Comparison of ENCODE assay signal across 8 cellular contexts in genomic region chr22:37638351-37639069, GRCh38. TPM values are rescaled to one million over a fixed set of nuclear protein-coding genes. Genes with fewer than 3 reads are reported as not detected.
DNase-seq lines count a peak whose midpoint lies in the region; ATAC-seq and TF ChIP-seq lines count a peak whose summit lies in the region.

No MANE protein-coding gene starts in this region.

- ATAC-seq in activated CD8-positive, alpha-beta memory T cell treated with anti-CD3 and anti-CD28 coated beads, Interleukin-2, amount 10 ng/mL, durations not matched to agents 7 days and 5 days, result peak; percentile 47
- ATAC-seq in GM19395 (IDR thresholded peaks at IDR 0.05; ENCODE audit: unreplicated experiment) (no peak), GM21367 (IDR thresholded peaks at IDR 0.05; ENCODE audit: unreplicated experiment) (no peak), GM21515 (IDR thresholded peaks at IDR 0.05; ENCODE audit: unreplicated experiment) (no peak)

- H3K4me1 ChIP-seq in iPS-20b (ENCODE audit: insufficient read depth, low read length) (peaks cover 29% of the 10 kb centered on the region), suprapubic skin (peaks cover 80% of the 10 kb centered on the region)

- H3K9me3 ChIP-seq in iPS-20b (ENCODE audit: insufficient read depth, low read depth, low read length), result no peaks in the 10 kb centered on the region
- no peaks in the 10 kb centered on the region for H3K9me3 ChIP-seq in suprapubic skin

- H3K27ac Mint-ChIP-seq in activated CD4-positive, alpha-beta T cell treated with anti-CD3 and anti-CD28 coated beads, Interleukin-2, amount 10 ng/mL, durations not matched to agents 24 days and 14 days, result peak overlapping the region; percentile 84
- peak overlapping the region; percentile 91 for H3K27ac Mint-ChIP-seq in activated CD8-positive, alpha-beta memory T cell treated with anti-CD3 and anti-CD28 coated beads, Interleukin-2, amount 10 ng/mL, durations not matched to agents 7 days and 5 days

- DNase-seq in activated CD4-positive, alpha-beta T cell treated with anti-CD3 and anti-CD28 coated beads, Interleukin-2, amount 10 ng/mL, durations not matched to agents 24 days and 14 days, result peak; percentile 85
- no peak for DNase-seq in activated CD4-positive, alpha-beta T cell treated with anti-CD3 and anti-CD28 coated beads for 4 hours
- peak; percentile 68 for DNase-seq in activated CD8-positive, alpha-beta memory T cell treated with anti-CD3 and anti-CD28 coated beads, Interleukin-2, amount 10 ng/mL, durations not matched to agents 7 days and 5 days
- DNase-seq in suprapubic skin (ENCODE audit: low spot score in 2 of 2), result no peak

- H3K36me3 Mint-ChIP-seq in activated CD4-positive, alpha-beta T cell treated with anti-CD3 and anti-CD28 coated beads, Interleukin-2, amount 10 ng/mL, durations not matched to agents 24 days and 14 days (ENCODE audit: low read depth), result peaks cover 14% of the 10 kb centered on the region
- peaks cover 25% of the 10 kb centered on the region for H3K36me3 Mint-ChIP-seq in activated CD8-positive, alpha-beta memory T cell treated with anti-CD3 and anti-CD28 coated beads, Interleukin-2, amount 10 ng/mL, durations not matched to agents 7 days and 5 days

- H3K4me3 Mint-ChIP-seq in activated CD4-positive, alpha-beta T cell treated with anti-CD3 and anti-CD28 coated beads, Interleukin-2, amount 10 ng/mL, durations not matched to agents 24 days and 14 days, result peak overlapping the region; percentile 92
- peak overlapping the region; percentile 90 for H3K4me3 Mint-ChIP-seq in activated CD8-positive, alpha-beta memory T cell treated with anti-CD3 and anti-CD28 coated beads, Interleukin-2, amount 10 ng/mL, durations not matched to agents 7 days and 5 days

- intact Hi-C loops in activated CD4-positive, alpha-beta T cell treated with anti-CD3 and anti-CD28 coated beads, Interleukin-2, amount 10 ng/mL, durations not matched to agents 24 days and 14 days (cut with micrococcal nuclease), result loop anchor here (1.0 to 5.0 kb wide), 3 partner anchors 30 to 109 kb away; partner anchors contain the start of gene GGA1

- 31% methylated on average over 11 of the region's 11 CpGs for WGBS in suprapubic skin

- H3K27ac ChIP-seq in iPS-20b (ENCODE audit: low read length) (no peak overlapping the region), suprapubic skin (no peak overlapping the region)

- TF ChIP-seq POLR2A in suprapubic skin (IDR thresholded peaks at IDR 0.05), result no peak

- H3K27me3 ChIP-seq in iPS-20b (ENCODE audit: insufficient read depth, low read length) (no peaks in the 10 kb centered on the region), suprapubic skin (no peaks in the 10 kb centered on the region)

- CTCF ChIA-PET in activated CD8-positive, alpha-beta memory T cell treated with anti-CD3 and anti-CD28 coated beads, Interleukin-2, amount 10 ng/mL, durations not matched to agents 7 days and 5 days (lab: Charles Lee), result interaction anchor here (14.0 to 34.1 kb wide), 3 partner anchors 16 to 32 kb away, joined by 156 to 1064 read pairs (median 298); partner anchors contain the start of genes GGA1, LGALS1, NOL12 and PDXP

- peak overlapping the region; percentile 81 for H3K9ac ChIP-seq in iPS-20b (ENCODE audit: low read depth, low read length)

- TF ChIP-seq CTCF in suprapubic skin (IDR thresholded peaks at IDR 0.05), result no peak

- H3K36me3 ChIP-seq in iPS-20b (ENCODE audit: insufficient read depth, low read depth, low read length) (peaks cover 12% of the 10 kb centered on the region), suprapubic skin (no peaks in the 10 kb centered on the region)

- no peak for TF ChIP-seq EP300 in suprapubic skin (IDR thresholded peaks at IDR 0.05)

- H3K4me1 Mint-ChIP-seq in activated CD4-positive, alpha-beta T cell treated with anti-CD3 and anti-CD28 coated beads, Interleukin-2, amount 10 ng/mL, durations not matched to agents 24 days and 14 days, result peaks cover 67% of the 10 kb centered on the region
- H3K4me1 Mint-ChIP-seq in activated CD8-positive, alpha-beta memory T cell treated with anti-CD3 and anti-CD28 coated beads, Interleukin-2, amount 10 ng/mL, durations not matched to agents 7 days and 5 days, result peaks cover 76% of the 10 kb centered on the region

- no peaks in the 10 kb centered on the region for H3K9me3 Mint-ChIP-seq in activated CD4-positive, alpha-beta T cell treated with anti-CD3 and anti-CD28 coated beads, Interleukin-2, amount 10 ng/mL, durations not matched to agents 24 days and 14 days
- H3K9me3 Mint-ChIP-seq in activated CD8-positive, alpha-beta memory T cell treated with anti-CD3 and anti-CD28 coated beads, Interleukin-2, amount 10 ng/mL, durations not matched to agents 7 days and 5 days (ENCODE audit: low read depth), result no peaks in the 10 kb centered on the region

- peak overlapping the region; percentile 91 for H3K4me3 ChIP-seq in iPS-20b (ENCODE audit: low read length)
- peak overlapping the region; percentile 75 for H3K4me3 ChIP-seq in suprapubic skin

- H3K27me3 Mint-ChIP-seq in activated CD4-positive, alpha-beta T cell treated with anti-CD3 and anti-CD28 coated beads, Interleukin-2, amount 10 ng/mL, durations not matched to agents 24 days and 14 days, result no peaks in the 10 kb centered on the region
- no peaks in the 10 kb centered on the region for H3K27me3 Mint-ChIP-seq in activated CD8-positive, alpha-beta memory T cell treated with anti-CD3 and anti-CD28 coated beads, Interleukin-2, amount 10 ng/mL, durations not matched to agents 7 days and 5 days

RNA-seq across cellular contexts. Expression of gene SH3BP1, which starts 1.0 kb away (rescaled TPM):
- total RNA-seq in activated CD4-positive, alpha-beta T cell treated with anti-CD3 and anti-CD28 coated beads, Interleukin-2, amount 10 ng/mL, durations not matched to agents 24 days and 14 days, result 110 and 115 TPM in 2 replicates
- 100 to 1,000 TPM; 231 to 275 TPM for total RNA-seq in activated CD8-positive, alpha-beta memory T cell treated with anti-CD3 and anti-CD28 coated beads, Interleukin-2, amount 10 ng/mL, durations not matched to agents 7 days and 5 days
- 10 to 100 TPM; 57.1 to 60.7 (median 57.7) TPM for total RNA-seq in suprapubic skin

RNA-seq across cellular contexts. Expression of gene PDXP, which starts 20.0 kb away (rescaled TPM):
- total RNA-seq in activated CD4-positive, alpha-beta T cell treated with anti-CD3 and anti-CD28 coated beads, Interleukin-2, amount 10 ng/mL, durations not matched to agents 24 days and 14 days, result 49.3 and 51.2 TPM in 2 replicates
- total RNA-seq in activated CD8-positive, alpha-beta memory T cell treated with anti-CD3 and anti-CD28 coated beads, Interleukin-2, amount 10 ng/mL, durations not matched to agents 7 days and 5 days, result 10 to 100 TPM; 25.9 to 32.6 TPM
- 1 to 10 TPM; 4.2 to 6.1 (median 4.9) TPM for total RNA-seq in suprapubic skin

RNA-seq across cellular contexts. Expression of gene GGA1, which starts 29.9 kb away (rescaled TPM):
- 75.8 and 77.2 TPM in 2 replicates for total RNA-seq in activated CD4-positive, alpha-beta T cell treated with anti-CD3 and anti-CD28 coated beads, Interleukin-2, amount 10 ng/mL, durations not matched to agents 24 days and 14 days
- total RNA-seq in activated CD8-positive, alpha-beta memory T cell treated with anti-CD3 and anti-CD28 coated beads, Interleukin-2, amount 10 ng/mL, durations not matched to agents 7 days and 5 days, result 10 to 100 TPM; 76.9 to 85.9 TPM
- 100 to 1,000 TPM in 1 of 4 donors, 10 to 100 TPM in 3; 52.8 to 124 (median 65.3) TPM for total RNA-seq in suprapubic skin

RNA-seq across cellular contexts. Expression of gene LGALS1, which starts 36.9 kb away (rescaled TPM):
- total RNA-seq in activated CD4-positive, alpha-beta T cell treated with anti-CD3 and anti-CD28 coated beads, Interleukin-2, amount 10 ng/mL, durations not matched to agents 24 days and 14 days, result 361 and 362 TPM in 2 replicates
- 1,000 to 10,000 TPM; 1,392 to 1,515 TPM for total RNA-seq in activated CD8-positive, alpha-beta memory T cell treated with anti-CD3 and anti-CD28 coated beads, Interleukin-2, amount 10 ng/mL, durations not matched to agents 7 days and 5 days
- total RNA-seq in suprapubic skin, result 100 to 1,000 TPM; 138 to 277 (median 207) TPM

RNA-seq across cellular contexts. Expression of gene NOL12, which starts 47.6 kb away (rescaled TPM):
- 67.9 and 70.3 TPM in 2 replicates for total RNA-seq in activated CD4-positive, alpha-beta T cell treated with anti-CD3 and anti-CD28 coated beads, Interleukin-2, amount 10 ng/mL, durations not matched to agents 24 days and 14 days
- total RNA-seq in activated CD8-positive, alpha-beta memory T cell treated with anti-CD3 and anti-CD28 coated beads, Interleukin-2, amount 10 ng/mL, durations not matched to agents 7 days and 5 days, result 10 to 100 TPM; 49.9 to 53.3 TPM
- 10 to 100 TPM; 29.2 to 49.8 (median 40.7) TPM for total RNA-seq in suprapubic skin

Comparison
In these comparisons a context has a peak if more than half of its experiments do, and no peak if none do; other contexts are left out.
1. DNase-seq: peak in activated CD4-positive, alpha-beta T cell treated with anti-CD3 and anti-CD28 coated beads, Interleukin-2, amount 10 ng/mL, durations not matched to agents 24 days and 14 days (single experiment) and activated CD8-positive, alpha-beta memory T cell treated with anti-CD3 and anti-CD28 coated beads, Interleukin-2, amount 10 ng/mL, durations not matched to agents 7 days and 5 days (single experiment); none in activated CD4-positive, alpha-beta T cell treated with anti-CD3 and anti-CD28 coated beads for 4 hours (0 of 2) and suprapubic skin (0 of 2).